ENCODE assay signal across 9 cellular contexts in the genomic region with DNA sequence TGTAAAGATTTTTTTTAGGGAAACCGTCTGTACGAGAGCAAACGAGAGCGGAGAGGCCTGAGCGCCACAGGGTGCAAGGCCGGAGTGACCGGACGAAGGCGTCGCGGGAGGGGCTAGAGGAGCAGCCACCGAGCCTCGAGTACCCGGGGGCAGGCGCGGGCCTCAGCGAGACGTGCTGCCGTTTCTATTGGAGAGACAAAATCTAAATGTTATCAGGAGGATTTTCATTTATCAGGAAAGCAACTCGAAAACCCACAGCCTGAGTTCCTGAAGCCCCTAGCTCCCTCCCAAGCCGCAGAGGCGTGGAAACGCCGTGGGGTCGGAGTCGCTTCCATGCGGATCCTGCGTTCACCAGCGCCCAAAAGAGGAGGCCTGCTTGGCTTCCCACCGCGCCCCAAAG.
"Had no signal": no experiment of that assay in that cellular context is flagged by ENCODE, and none has a peak within 500 bp of the region (broad histone marks: within the 10 kb centered on the region; RNA-seq: fewer than 3 reads in every experiment).

No MANE protein-coding gene starts in this region.

- FAIRE-seq: H1, H54, HepG2 had no signal

- H3K36me3 ChIP-seq: HAP-1 had no signal

- DNase-seq: GM23248, KG1 had no signal

- ATAC-seq: HCT116, HepG2 had no signal

- H3K9me3 ChIP-seq: HAP-1 had no signal

- H3K4me3 Mint-ChIP-seq: IgD-negative memory B cell had no signal

- H2AFZ ChIP-seq: GM23248 had no signal

- H3K36me3 Mint-ChIP-seq: IgD-negative memory B cell had no signal

- H3K9ac ChIP-seq: GM23248 had no signal

- H3K27ac ChIP-seq: GM23248, HL-60 had no signal

- H3K4me3 ChIP-seq: GM23248, HAP-1 had no signal

- H3K27ac Mint-ChIP-seq: IgD-negative memory B cell had no signal
